In genomic region chr2:74815955-74816354, GRCh38 we compare ENCODE assay signal across 21 cellular contexts. TPM values are rescaled to one million over a fixed set of nuclear protein-coding genes. Genes with fewer than 3 reads are reported as not detected.
DNase-seq lines count a peak whose midpoint lies in the region; ATAC-seq and TF ChIP-seq lines count a peak whose summit lies in the region.
"Had no signal": no experiment of that assay in that cellular context is flagged by ENCODE, and none has a peak within 500 bp of the region (broad histone marks: within the 10 kb centered on the region; RNA-seq: fewer than 3 reads in every experiment).

No MANE protein-coding gene starts in this region.

- H3K36me3 Mint-ChIP-seq in WTC11, result no peaks in the 10 kb centered on the region
- H3K36me3 Mint-ChIP-seq: activated CD4-positive, alpha-beta memory T cell treated with anti-CD3 and anti-CD28 coated beads for 36 hours; CD4-positive, CD25-positive, alpha-beta regulatory T cell; naive thymus-derived CD8-positive, alpha-beta T cell had no signal

- no peak overlapping the region for H3K4me3 ChIP-seq in HL-60 (replicated peaks; ENCODE audit: insufficient read depth, low read length)
- H3K4me3 ChIP-seq in mucosa of descending colon, result no peak overlapping the region
- no peak overlapping the region for H3K4me3 ChIP-seq in gastrocnemius medialis
- H3K4me3 ChIP-seq: K562, SJCRH30, uterus had no signal

- peak overlapping the region; percentile 73 for H3K27ac ChIP-seq in HL-60 (replicated peaks)
- no peak overlapping the region for H3K27ac ChIP-seq in gastrocnemius medialis
- H3K27ac ChIP-seq: SJCRH30, uterus had no signal

- peak; percentile 51 for DNase-seq in ACHN
- peak in 1 of 2 experiments; percentile 22 for DNase-seq in HL-60 (ENCODE audit: low read depth in 1 of 2, low spot score in 1 of 2)
- peak; percentile 36 for DNase-seq in UCSD-AML1 (lab: John Stamatoyannopoulos, UW; ENCODE audit: unreplicated experiment)
- no peak for DNase-seq in mucosa of descending colon
- DNase-seq in COLO829 (ENCODE audit: low spot score), result no peak
- DNase-seq in gastrocnemius medialis, result no peak
- DNase-seq in SHP77 (lab: John Stamatoyannopoulos, UW), result no peak
- DNase-seq in WTC11 (ENCODE audit: low spot score), result no peak
- DNase-seq: activated CD4-positive, alpha-beta memory T cell treated with anti-CD3 and anti-CD28 coated beads for 36 hours; CD4-positive, CD25-positive, alpha-beta regulatory T cell; DND-41; effector CD8-positive, alpha-beta T cell; HFFc6; naive thymus-derived CD8-positive, alpha-beta T cell; SJCRH30; small intestine; stimulated activated CD4-positive, alpha-beta T cell treated with anti-CD3 and anti-CD28 coated beads, Interleukin-4, amount 100 ng/mL, for 4 hours; T-helper 17 cell; uterus; WERI-Rb-1 had no signal

- POLR2A ChIA-PET in WTC11 (lab: Charles Lee), result no interaction called here

- TF ChIP-seq POLR2A in gastrocnemius medialis (IDR thresholded peaks at IDR 0.05), result no peak

- no peak overlapping the region for H3K4me3 Mint-ChIP-seq in WTC11
- H3K4me3 Mint-ChIP-seq: activated CD4-positive, alpha-beta memory T cell treated with anti-CD3 and anti-CD28 coated beads for 36 hours; CD4-positive, CD25-positive, alpha-beta regulatory T cell; HFFc6; naive thymus-derived CD8-positive, alpha-beta T cell; T-helper 17 cell had no signal

- no peaks in the 10 kb centered on the region; the same call in 1 of the 2 replicates for H3K27me3 Mint-ChIP-seq in WTC11 (ENCODE audit: low read depth)
- H3K27me3 Mint-ChIP-seq: activated CD4-positive, alpha-beta memory T cell treated with anti-CD3 and anti-CD28 coated beads for 36 hours had no signal

- H3K4me1 Mint-ChIP-seq in WTC11, result peaks cover 10% of the 10 kb centered on the region

- H3K36me3 ChIP-seq in mucosa of descending colon (ENCODE audit: low read depth) (no peaks in the 10 kb centered on the region), gastrocnemius medialis (no peaks in the 10 kb centered on the region)
- H3K36me3 ChIP-seq: SJCRH30, uterus, WERI-Rb-1 had no signal

- in situ Hi-C loops in ACHN (cut with HindIII; ENCODE audit: low pct_ligation_motif_present, low pct_unique_long_range_greater_than_20kb, low sequenced_read_pairs) (no loop called here), gastrocnemius medialis (cut with MboI; ENCODE audit: low sequenced_read_pairs in 4 of 4) (no loop called here)

- H3K9me3 Mint-ChIP-seq in WTC11, result no peaks in the 10 kb centered on the region
- H3K9me3 Mint-ChIP-seq: activated CD4-positive, alpha-beta memory T cell treated with anti-CD3 and anti-CD28 coated beads for 36 hours; CD4-positive, CD25-positive, alpha-beta regulatory T cell; HFFc6; naive thymus-derived CD8-positive, alpha-beta T cell had no signal

- ATAC-seq in mucosa of descending colon (peak; percentile 29), gastrocnemius medialis (no peak), WTC11 (no peak)
- ATAC-seq: K562; naive thymus-derived CD8-positive, alpha-beta T cell; T-helper 17 cell had no signal

- no peaks in the 10 kb centered on the region for H3K27me3 ChIP-seq in HL-60 (ENCODE audit: insufficient read depth, poor library complexity, severe bottlenecking)
- H3K27me3 ChIP-seq in gastrocnemius medialis, result no peaks in the 10 kb centered on the region
- H3K27me3 ChIP-seq: uterus had no signal

- peaks cover 11% of the 10 kb centered on the region for H3K4me1 ChIP-seq in mucosa of descending colon (ENCODE audit: low read depth)
- no peaks in the 10 kb centered on the region for H3K4me1 ChIP-seq in gastrocnemius medialis
- H3K4me1 ChIP-seq: SJCRH30, uterus had no signal

- H3K27ac Mint-ChIP-seq in WTC11, result no peak overlapping the region
- H3K27ac Mint-ChIP-seq: activated CD4-positive, alpha-beta memory T cell treated with anti-CD3 and anti-CD28 coated beads for 36 hours; HFFc6 had no signal

- TF ChIP-seq CTCF in HL-60 (IDR thresholded peaks at IDR 0.05; ENCODE audit: insufficient read depth, low read length) (no peak), mucosa of descending colon (IDR thresholded peaks at IDR 0.05) (no peak), gastrocnemius medialis (IDR thresholded peaks at IDR 0.05 in 4 of 5, conservative IDR thresholded peaks at IDR 0.05 in 1 of 5) (no peak), WTC11 (IDR thresholded peaks at IDR 0.05) (no peak)

- intact Hi-C loops in mucosa of descending colon (cut with DNase I, micrococcal nuclease) (no loop called here), gastrocnemius medialis (cut with DNase I; ENCODE audit: low total_unique reads) (no loop called here)

- H3K9me3 ChIP-seq in mucosa of descending colon, result no peaks in the 10 kb centered on the region
- H3K9me3 ChIP-seq in gastrocnemius medialis, result no peaks in the 10 kb centered on the region
- H3K9me3 ChIP-seq: SJCRH30, uterus had no signal

- CTCF ChIA-PET in WTC11 (lab: Charles Lee), result interaction anchor here (1.2 kb wide), 1 partner anchor 100 kb away, joined by 3 read pairs; no protein-coding TSS in a partner anchor

TF ChIP-seq in WTC11, 78 proteins besides CTCF, POLR2A, EP300 and RAD21 (continues in another document):
- TF ChIP-seq NFE2L1 (CRISPR knock-in tag; IDR thresholded peaks at IDR 0.05) (no peak), ATF6 (CRISPR knock-in tag; IDR thresholded peaks at IDR 0.05) (no peak), AR (CRISPR knock-in tag; IDR thresholded peaks at IDR 0.05) (no peak), FOXP4 (CRISPR knock-in tag; IDR thresholded peaks at IDR 0.05) (no peak), ZNF219 (CRISPR knock-in tag; IDR thresholded peaks at IDR 0.05; ENCODE audit: borderline replicate concordance) (no peak), ZNF671 (CRISPR knock-in tag; IDR thresholded peaks at IDR 0.05) (no peak), CBFB (CRISPR knock-in tag; IDR thresholded peaks at IDR 0.05; ENCODE audit: low read depth) (no peak), MYBL2 (CRISPR knock-in tag; IDR thresholded peaks at IDR 0.05) (no peak)

RNA-seq across cellular contexts. Expression of gene HK2, which starts 18.0 kb away (rescaled TPM):
- total RNA-seq in mucosa of descending colon, result 100 to 1,000 TPM; 181 to 317 (median 281) TPM
- 10 to 100 TPM; 18.1 to 57.6 (median 42.1) TPM for total RNA-seq in gastrocnemius medialis
- 61.6 to 74.5 TPM (median 73.9 TPM) in 3 replicates for total RNA-seq in WTC11 (2021)

Comparison
In these comparisons a context has a peak if more than half of its experiments do, and no peak if none do; other contexts are left out.
1. DNase-seq: peak in ACHN (single experiment) and UCSD-AML1 (single experiment); none in mucosa of descending colon (0 of 3), COLO829 (single experiment), gastrocnemius medialis (0 of 2), SHP77 (0 of 2) and WTC11 (single experiment).